ENCODE assay signal across 8 cellular contexts in genomic region chr2:74177697-74178096, GRCh38. TPM values are rescaled to one million over a fixed set of nuclear protein-coding genes. Genes with fewer than 3 reads are reported as not detected.
DNase-seq lines count a peak whose midpoint lies in the region; ATAC-seq and TF ChIP-seq lines count a peak whose summit lies in the region.

No MANE protein-coding gene starts in this region.

- peaks cover 0 to 13% (median 7%) of the 10 kb centered on the region in 5 experiments for H3K9me3 Mint-ChIP-seq in brain

- no peak overlapping the region for H4K8ac ChIP-seq in mesendoderm (ENCODE audit: low read depth, low read length)

- no peak overlapping the region for H4K5ac ChIP-seq in mesendoderm (ENCODE audit: low read length)

- TF ChIP-seq CTCF in heart right ventricle (IDR thresholded peaks at IDR 0.05) (no peak), brain (conservative IDR thresholded peaks at IDR 0.05) (no peak)

- H3K9ac ChIP-seq in mesendoderm (ENCODE audit: low read length) = peak overlapping the region; percentile 94

- H2BK120ac ChIP-seq in mesendoderm (ENCODE audit: low read depth, low read length) = no peak overlapping the region

- H3K27me3 ChIP-seq in heart right ventricle = no peaks in the 10 kb centered on the region
- H3K27me3 ChIP-seq in mesendoderm (ENCODE audit: insufficient read depth, low read length, poor library complexity) = no peaks in the 10 kb centered on the region

- no peak overlapping the region for H2BK5ac ChIP-seq in mesendoderm (ENCODE audit: low read length)

- peaks cover 12% of the 10 kb centered on the region for H3K27me3 Mint-ChIP-seq in brain

- peaks cover 2% of the 10 kb centered on the region for H3K79me1 ChIP-seq in mesendoderm (ENCODE audit: low read length)

- peaks cover 3 to 67% (median 34%) of the 10 kb centered on the region in 9 donors for H3K4me1 ChIP-seq in heart right ventricle
- no peaks in the 10 kb centered on the region for H3K4me1 ChIP-seq in mesendoderm (ENCODE audit: control insufficient read depth, low read depth, low read length)
- no peaks in the 10 kb centered on the region for H3K4me1 ChIP-seq in urinary bladder (ENCODE audit: insufficient read depth)

- no peaks in the 10 kb centered on the region for H3K9me3 ChIP-seq in heart right ventricle

- intact Hi-C loops in heart right ventricle (cut with DNase I) (loop anchor here in 1 of 10 donors (2.0 kb wide), 1 partner anchor 21 kb away; the partner anchor contains the start of gene MTHFD2), cardiac septum (cut with DNase I) (no loop called here)

- peak overlapping the region; percentile 93 for H3K56ac ChIP-seq in mesendoderm (ENCODE audit: low read length)

- H3K27ac ChIP-seq in heart right ventricle (peak overlapping the region in 9 of 10 donors; percentile 91 to 97 (median 95)), mesendoderm (ENCODE audit: low read depth, low read length) (no peak overlapping the region), urinary bladder (ENCODE audit: low read depth) (no peak overlapping the region)

- H3K4ac ChIP-seq in mesendoderm (ENCODE audit: low read depth, low read length) = no peak overlapping the region

- H2BK15ac ChIP-seq in mesendoderm (replicated peaks; ENCODE audit: low read depth) = no peak overlapping the region

- no peak overlapping the region for H3K18ac ChIP-seq in mesendoderm (ENCODE audit: low read length)

- peak overlapping the region; percentile 90 to 96 (median 95) for H3K27ac Mint-ChIP-seq in brain

- no peak for ATAC-seq in heart right ventricle

- peaks cover 37% of the 10 kb centered on the region for H3K36me3 Mint-ChIP-seq in brain

- DNase-seq in heart right ventricle (no peak), cardiac septum (ENCODE audit: low spot score) (no peak), mesendoderm (no peak), NCI-H510A treated with DMSO at 0.1 percent for 48 hours (lab: John Stamatoyannopoulos, UW) (no peak), NCI-H1436 (lab: John Stamatoyannopoulos, UW) (no peak), GF-D8 (lab: John Stamatoyannopoulos, UW) (no peak)

- peak overlapping the region; percentile 95 to 98 (median 96) for H3K4me3 Mint-ChIP-seq in brain

- peak overlapping the region; percentile 64 for H3K4me2 ChIP-seq in mesendoderm (ENCODE audit: low read length)

- H3K4me1 Mint-ChIP-seq in brain = peaks cover 36% of the 10 kb centered on the region

- H3K4me3 ChIP-seq in heart right ventricle (peak overlapping the region; percentile 75 to 95 (median 88)), mesendoderm (ENCODE audit: low read length) (peak overlapping the region; percentile 73), urinary bladder (ENCODE audit: low read depth, low read length) (peak overlapping the region; percentile 84)

- H3K79me2 ChIP-seq in mesendoderm (ENCODE audit: control insufficient read depth, insufficient read depth, low read length) = peaks cover 36% of the 10 kb centered on the region

- H3K36me3 ChIP-seq in heart right ventricle = peaks cover 0 to 2% (median 0%) of the 10 kb centered on the region in 9 donors
- no peaks in the 10 kb centered on the region for H3K36me3 ChIP-seq in mesendoderm (ENCODE audit: control insufficient read depth, insufficient read depth, low read length)
- no peaks in the 10 kb centered on the region for H3K36me3 ChIP-seq in urinary bladder (ENCODE audit: insufficient read depth)

- H2AK5ac ChIP-seq in mesendoderm (ENCODE audit: low read length) = no peak overlapping the region

- H3K23ac ChIP-seq in mesendoderm (ENCODE audit: low read length) = no peak overlapping the region

RNA-seq across cellular contexts. Expression of gene MOB1A, which starts 1.0 kb away (rescaled TPM):
- 10 to 100 TPM; 45.8 to 75.0 (median 58.2) TPM for total RNA-seq in heart right ventricle
- 10 to 100 TPM; 14.2 to 16.5 TPM for polyA plus RNA-seq in heart right ventricle
- total RNA-seq in cardiac septum = 66.9 TPM
- polyA plus RNA-seq in brain (ENCODE audit: insufficient read depth, low read depth, low replicate concordance) = 18.6 TPM
- polyA plus RNA-seq in mesendoderm (2013, experiment 1 of 2) = 38.0 TPM
- polyA plus RNA-seq in mesendoderm (2013, experiment 2 of 2) = 39.7 TPM
- total RNA-seq in urinary bladder = 164 TPM
- 50.1 TPM for polyA plus RNA-seq in urinary bladder

RNA-seq across cellular contexts. Expression of gene MTHFD2, which starts 20.7 kb away (rescaled TPM):
- total RNA-seq in heart right ventricle (10 to 100 TPM; 12.4 to 32.6 (median 19.0) TPM), cardiac septum (26.8 TPM), urinary bladder (58.3 TPM)
- polyA plus RNA-seq in heart right ventricle (10 to 100 TPM; 17.0 to 30.0 TPM), brain (ENCODE audit: insufficient read depth, low read depth, low replicate concordance) (153 TPM), urinary bladder (71.6 TPM)
- 188 TPM for polyA plus RNA-seq in mesendoderm (2013, experiment 1 of 2)
- 198 TPM for polyA plus RNA-seq in mesendoderm (2013, experiment 2 of 2)

RNA-seq across cellular contexts. Expression of gene BOLA3, which starts 30.0 kb away (rescaled TPM):
- 100 to 1,000 TPM in 1 of 10 donors, 10 to 100 TPM in 9; 63.9 to 117 (median 82.3) TPM for total RNA-seq in heart right ventricle
- 100 to 1,000 TPM in 1 of 2 donors, 10 to 100 TPM in 1; 88.3 to 166 TPM for polyA plus RNA-seq in heart right ventricle
- total RNA-seq in cardiac septum = 69.5 TPM
- polyA plus RNA-seq in brain (ENCODE audit: insufficient read depth, low read depth, low replicate concordance) = 38.7 TPM
- 124 TPM for polyA plus RNA-seq in mesendoderm (2013, experiment 1 of 2)
- polyA plus RNA-seq in mesendoderm (2013, experiment 2 of 2) = 123 TPM
- 20.2 TPM for total RNA-seq in urinary bladder
- 38.1 TPM for polyA plus RNA-seq in urinary bladder

Comparison
In these comparisons a context has a peak if more than half of its experiments do, and no peak if none do; other contexts are left out.
1. H3K27ac ChIP-seq: peak in heart right ventricle (9 of 10); none in mesendoderm (single experiment) and urinary bladder (single experiment).
2. Peak in every context shown above with its lines, with median percentiles within 50 percentile points of each other: H3K4me3 ChIP-seq.